Comparison of ENCODE assay signal across 27 cellular contexts in the genomic region with DNA sequence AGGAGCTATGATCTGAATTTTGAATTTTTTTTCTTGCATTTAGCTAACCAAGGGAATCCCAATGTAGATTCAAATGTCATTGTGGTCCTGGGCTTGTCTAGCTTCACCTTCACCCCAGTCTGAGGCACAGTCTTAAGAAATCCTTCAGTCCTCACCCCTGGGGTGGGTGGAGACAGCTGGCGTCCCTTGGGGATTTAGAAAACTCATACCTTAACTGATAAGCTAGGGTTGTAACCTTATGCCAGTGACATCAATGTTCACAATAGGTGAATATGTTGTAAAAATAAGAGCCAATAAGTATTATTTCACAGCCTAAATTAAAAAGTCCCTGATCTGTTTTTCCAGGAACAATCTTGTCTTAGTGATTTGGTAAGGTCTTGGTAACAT. TPM values are rescaled to one million over a fixed set of nuclear protein-coding genes. Genes with fewer than 3 reads are reported as not detected.
DNase-seq lines count a peak whose midpoint lies in the region; ATAC-seq and TF ChIP-seq lines count a peak whose summit lies in the region.
"Had no signal": no experiment of that assay in that cellular context is flagged by ENCODE, and none has a peak within 500 bp of the region (broad histone marks: within the 10 kb centered on the region; RNA-seq: fewer than 3 reads in every experiment).

No MANE protein-coding gene starts in this region.

- no peak overlapping the region for H4K91ac ChIP-seq in IMR-90 (ENCODE audit: insufficient read depth, low read depth, low read length)

- H3K9me3 ChIP-seq in right cardiac atrium (ENCODE audit: control insufficient read depth, low read length) (no peaks in the 10 kb centered on the region), IMR-90 (ENCODE audit: control insufficient read depth, insufficient read depth, low read length) (no peaks in the 10 kb centered on the region), esophagus muscularis mucosa (no peaks in the 10 kb centered on the region), vagina (no peaks in the 10 kb centered on the region), upper lobe of right lung (no peaks in the 10 kb centered on the region)
- H3K9me3 ChIP-seq: body of pancreas, pancreas, thoracic aorta had no signal

- ATAC-seq in right cardiac atrium, result no peak
- ATAC-seq in Right ventricle myocardium inferior, result no peak
- no peak for ATAC-seq in IMR-90 (ENCODE audit: low read depth)
- no peak for ATAC-seq in upper lobe of right lung
- ATAC-seq: body of pancreas; left lobe of liver; Panc1; pancreas; stimulated activated naive CD8-positive, alpha-beta T cell treated with anti-CD3 and anti-CD28 coated beads, Interleukin-15, Interleukin-2, amounts not matched to agents 100 U/mL and 50 U/mL, for 24 hours had no signal

- no peak overlapping the region for H2AFZ ChIP-seq in IMR-90 (replicated peaks; ENCODE audit: low read length, poor library complexity)
- H2AFZ ChIP-seq: neural progenitor cell had no signal

- in situ Hi-C loops in IMR-90 (cut with MboI; ENCODE audit: low sequenced_read_pairs), result no loop called here

- H2AK5ac ChIP-seq in IMR-90 (ENCODE audit: low read depth, low read length), result no peak overlapping the region

- H2BK15ac ChIP-seq in IMR-90 (ENCODE audit: low read depth, low read length), result no peak overlapping the region

- peak overlapping the region; percentile 87 for H3K27ac ChIP-seq in right cardiac atrium (ENCODE audit: low read length)
- no peak overlapping the region for H3K27ac ChIP-seq in IMR-90 (ENCODE audit: insufficient read depth, low read length)
- peak overlapping the region; percentile 14 to 94 (median 89) for H3K27ac ChIP-seq in esophagus muscularis mucosa (replicated peaks in 1 of 4)
- H3K27ac ChIP-seq in vagina, result peak overlapping the region; percentile 58
- H3K27ac ChIP-seq in upper lobe of right lung, result no peak overlapping the region
- H3K27ac ChIP-seq: body of pancreas, HL-60, KMS-11, neural progenitor cell, pancreas, thoracic aorta had no signal

- H2BK5ac ChIP-seq in IMR-90 (ENCODE audit: low read depth, low read length, poor library complexity, severe bottlenecking), result no peak overlapping the region

- H4K20me1 ChIP-seq in IMR-90 (ENCODE audit: insufficient read depth, low read length), result no peaks in the 10 kb centered on the region

- H3K4me3 ChIP-seq in right cardiac atrium (ENCODE audit: low read length) (peak overlapping the region; percentile 73), IMR-90 (ENCODE audit: insufficient read depth, low read depth, low read length) (no peak overlapping the region), esophagus muscularis mucosa (peak overlapping the region in 3 of 4 donors; percentile 44 to 82 (median 77)), vagina (no peak overlapping the region), upper lobe of right lung (no peak overlapping the region)
- H3K4me3 ChIP-seq: body of pancreas, neural progenitor cell, pancreas, smooth muscle cell, thoracic aorta had no signal

- intact Hi-C loops in right cardiac atrium (cut with DNase I), result no loop called here
- intact Hi-C loops in Right ventricle myocardium inferior (cut with DNase I), result no loop called here
- intact Hi-C loops in IMR-90 (cut with micrococcal nuclease), result no loop called here
- intact Hi-C loops in esophagus muscularis mucosa (cut with DNase I), result loop anchor here (5.0 to 10.0 kb wide), 2 partner anchors 134 to 562 kb away; a partner anchor contains a TSS
- intact Hi-C loops in vagina (cut with DNase I), result no loop called here
- intact Hi-C loops in upper lobe of right lung (cut with DNase I), result no loop called here

- POLR2A ChIA-PET in IMR-90 (lab: Charles Lee; ENCODE audit: unreplicated experiment), result no interaction called here

- H2BK20ac ChIP-seq in IMR-90 (ENCODE audit: low read depth, low read length), result no peak overlapping the region

- TF ChIP-seq CTCF in IMR-90 (conservative IDR thresholded peaks at IDR 0.05; ENCODE audit: low read depth, low read length) (no peak), esophagus muscularis mucosa (IDR thresholded peaks at IDR 0.05) (no peak), vagina (IDR thresholded peaks at IDR 0.05) (no peak), upper lobe of right lung (IDR thresholded peaks at IDR 0.05) (no peak)

- no peak overlapping the region for H3K14ac ChIP-seq in IMR-90 (replicated peaks; ENCODE audit: low read depth, low read length)

- H3K36me3 ChIP-seq in IMR-90 (ENCODE audit: control insufficient read depth, insufficient read depth, low read length) (no peaks in the 10 kb centered on the region), esophagus muscularis mucosa (no peaks in the 10 kb centered on the region), vagina (no peaks in the 10 kb centered on the region), upper lobe of right lung (no peaks in the 10 kb centered on the region)
- H3K36me3 ChIP-seq: neural progenitor cell, pancreas, thoracic aorta had no signal

- 37% methylated on average over 1 of the region's 1 CpG for WGBS in right cardiac atrium
- no CpG with 5 or more reads among the region's 1 CpG for whole genome bisulfite sequencing in IMR-90 (ENCODE audit: extremely low coverage in 2 of 2, insufficient read length in 1 of 2), 2 experiments
- WGBS in esophagus muscularis mucosa, result 50% methylated on average over 1 of the region's 1 CpG

- no peak overlapping the region for H2AK9ac ChIP-seq in IMR-90 (replicated peaks; ENCODE audit: low read depth, low read length, poor library complexity)

- peak overlapping the region; percentile 38; the same call in 1 of the 2 replicates for H3K18ac ChIP-seq in IMR-90 (ENCODE audit: low read depth, low read length)

- TF ChIP-seq EP300 in esophagus muscularis mucosa (IDR thresholded peaks at IDR 0.05), result no peak

- H3K23ac ChIP-seq in IMR-90 (ENCODE audit: low read depth, low read length), result no peak overlapping the region

- no TSS peak for BruUV-seq in IMR-90 (replicated peaks; lab: Mats Ljungman, UMichigan)

- H3K56ac ChIP-seq in IMR-90 (ENCODE audit: extremely low read depth, insufficient read depth, low read length), result no peak overlapping the region

- no peak overlapping the region for H3K9ac ChIP-seq in IMR-90 (ENCODE audit: low read depth, low read length)
- H3K9ac ChIP-seq: KMS-11, neural progenitor cell had no signal

- TF ChIP-seq RAD21 in IMR-90 (IDR thresholded peaks at IDR 0.05; ENCODE audit: low read length), result no peak

- H3K4me2 ChIP-seq in IMR-90 (ENCODE audit: low read depth, low read length), result no peak overlapping the region; the same call in 1 of the 2 replicates
- H3K4me2 ChIP-seq: KMS-11, neural progenitor cell, smooth muscle cell had no signal

- H3K4ac ChIP-seq in IMR-90 (ENCODE audit: low read depth, low read length), result no peak overlapping the region

- dilution Hi-C loops in IMR-90 (cut with HindIII; ENCODE audit: low sequenced_read_pairs, unreplicated experiment), result no loop called here

- H3K79me1 ChIP-seq in IMR-90 (ENCODE audit: low read depth in 1 of 2, low read length in 2 of 2), result peaks cover 10 to 24% of the 10 kb centered on the region in 2 experiments

- CTCF ChIA-PET in IMR-90 (lab: Yijun Ruan, JAX), result interaction anchor here (0.6 to 1.1 kb wide), 2 partner anchors 16 to 28 kb away, joined by 3 read pairs; no protein-coding TSS in a partner anchor

- H4K8ac ChIP-seq in IMR-90 (ENCODE audit: low read depth in 2 of 2, low read length in 2 of 2), result no peak overlapping the region

- no peaks in the 10 kb centered on the region for H3K9me1 ChIP-seq in IMR-90 (ENCODE audit: insufficient read depth, low read length)

- H2BK120ac ChIP-seq in IMR-90 (ENCODE audit: low read depth, low read length), result no peak overlapping the region

- H3K27me3 ChIP-seq in right cardiac atrium (ENCODE audit: control insufficient read depth, insufficient read depth), result no peaks in the 10 kb centered on the region
- no peaks in the 10 kb centered on the region for H3K27me3 ChIP-seq in IMR-90 (ENCODE audit: control insufficient read depth, insufficient read depth, low read length)
- H3K27me3 ChIP-seq in esophagus muscularis mucosa, result no peaks in the 10 kb centered on the region
- H3K27me3 ChIP-seq in vagina, result no peaks in the 10 kb centered on the region
- no peaks in the 10 kb centered on the region for H3K27me3 ChIP-seq in upper lobe of right lung
- H3K27me3 ChIP-seq: body of pancreas, neural progenitor cell, pancreas had no signal

- DNase-seq in right cardiac atrium, result no peak
- no peak for DNase-seq in Right ventricle myocardium inferior (ENCODE audit: missing footprints)
- peak; percentile 8 for DNase-seq in IMR-90
- DNase-seq in esophagus muscularis mucosa (ENCODE audit: extremely low spot score), result no peak
- DNase-seq in vagina (ENCODE audit: extremely low spot score in 2 of 2), result no peak
- no peak for DNase-seq in GDM1 (lab: John Stamatoyannopoulos, UW)
- DNase-seq in ecto neural progenitor cell (ENCODE audit: low spot score), result no peak
- DNase-seq in upper lobe of right lung, result no peak
- DNase-seq: activated CD4-positive, alpha-beta memory T cell treated with anti-CD3 and anti-CD28 coated beads, Interleukin-2, amount 10 ng/mL, durations not matched to agents 7 days and 5 days; activated CD8-positive, alpha-beta memory T cell treated with anti-CD3 and anti-CD28 coated beads, Interleukin-2, amount 50 U/mL, for 4 hours; activated naive CD4-positive, alpha-beta T cell treated with anti-CD3 and anti-CD28 coated beads for 36 hours; body of pancreas; cerebellar nuclear complex; immature natural killer cell; MM.1S; NCI-H1417 treated with DMSO at 0.1 percent for 48 hours; NCI-H2081 treated with DMSO at 0.1 percent for 48 hours; pancreas; SHP77 treated with DMSO at 0.1 percent for 48 hours; stimulated activated naive CD8-positive, alpha-beta T cell treated with anti-CD3 and anti-CD28 coated beads, Interleukin-15, Interleukin-2, amounts not matched to agents 100 U/mL and 50 U/mL, for 24 hours had no signal

- TF ChIP-seq POLR2A in IMR-90 (IDR thresholded peaks at IDR 0.05; ENCODE audit: low read depth, low read length) (no peak), esophagus muscularis mucosa (IDR thresholded peaks at IDR 0.05; ENCODE audit: low read depth) (no peak), vagina (IDR thresholded peaks at IDR 0.05) (no peak)

- H3K4me1 ChIP-seq in right cardiac atrium (ENCODE audit: control insufficient read depth, insufficient read depth, low read length) (peaks cover 2% of the 10 kb centered on the region), IMR-90 (ENCODE audit: control insufficient read depth, insufficient read depth, low read length) (peaks cover 4% of the 10 kb centered on the region; the same call in 1 of the 2 replicates), esophagus muscularis mucosa (peaks cover 49 to 71% (median 70%) of the 10 kb centered on the region in 4 donors), vagina (peaks cover 52% of the 10 kb centered on the region), upper lobe of right lung (peaks cover 5% of the 10 kb centered on the region)

- no peak overlapping the region for H4K5ac ChIP-seq in IMR-90 (ENCODE audit: low read depth, low read length)

RNA-seq across cellular contexts. Expression of a gene that starts 4.6 kb away (rescaled TPM):
- total RNA-seq in right cardiac atrium, result 10 to 100 TPM; 62.9 to 98.4 (median 88.4) TPM
- polyA plus RNA-seq in right cardiac atrium, result 121 TPM
- total RNA-seq in Right ventricle myocardium inferior, result 120 TPM
- total RNA-seq in IMR-90 (2012; rRNA removed), result 10.8 and 18.9 TPM in 2 replicates
- polyA plus RNA-seq in IMR-90 (2012; rRNA removed), result 10.2 and 11.6 TPM in 2 replicates
- 6.2 and 6.6 TPM in 2 replicates for polyA plus RNA-seq in IMR-90 (2012; cell fraction: cytosol; rRNA removed)
- polyA plus RNA-seq in IMR-90 (2012; cell fraction: nucleus; rRNA removed; ENCODE audit: low replicate concordance), result 2.2 and 3.7 TPM in 2 replicates
- total RNA-seq in esophagus muscularis mucosa, result 100 to 1,000 TPM in 1 of 4 donors, 10 to 100 TPM in 3; 53.5 to 136 (median 89.5) TPM
- total RNA-seq in vagina, result 25.0 TPM
- 22.0 TPM for total RNA-seq in upper lobe of right lung

Comparison
In these comparisons a context has a peak if more than half of its experiments do, and no peak if none do; other contexts are left out.
1. H3K27ac ChIP-seq: peak in right cardiac atrium (single experiment), esophagus muscularis mucosa (4 of 4) and vagina (single experiment); none in IMR-90 (single experiment) and upper lobe of right lung (single experiment).
2. H3K4me3 ChIP-seq: peak in right cardiac atrium (single experiment) and esophagus muscularis mucosa (3 of 4); none in IMR-90 (single experiment), vagina (0 of 2) and upper lobe of right lung (single experiment).